In genomic region chr16:86166414-86166813, GRCh38 we compare ENCODE assay signal across 29 cellular contexts.
"Had no signal": no experiment of that assay in that cellular context is flagged by ENCODE, and none has a peak within 500 bp of the region (broad histone marks: within the 10 kb centered on the region; RNA-seq: fewer than 3 reads in every experiment).

No MANE protein-coding gene starts in this region.

- H3K9me3 ChIP-seq: colonic mucosa had no signal

- H3K4me1 ChIP-seq: colonic mucosa, esophagus muscularis mucosa, esophagus squamous epithelium, foreskin keratinocyte, gastrocnemius medialis, gastroesophageal sphincter, heart left ventricle, heart right ventricle had no signal

- H3K4me3 ChIP-seq: colonic mucosa, coronary artery, dorsolateral prefrontal cortex, esophagus muscularis mucosa, esophagus squamous epithelium, gastrocnemius medialis, gastroesophageal sphincter, heart left ventricle, heart right ventricle had no signal

- DNase-seq: cortex of kidney; dermis blood vessel endothelial cell; dorsolateral prefrontal cortex; effector CD4-positive, alpha-beta T cell; effector CD8-positive, alpha-beta T cell; effector memory CD4-positive, alpha-beta T cell; effector memory CD8-positive, alpha-beta T cell; endodermal cell; erythroblast; esophagus squamous epithelium; foreskin fibroblast; foreskin keratinocyte; foreskin melanocyte; gastrocnemius medialis; glutamatergic neuron; head of caudate nucleus; heart left ventricle; heart right ventricle had no signal

- H3K27ac ChIP-seq: colonic mucosa, coronary artery, dorsolateral prefrontal cortex, epithelial cell of prostate, esophagus muscularis mucosa, esophagus squamous epithelium, foreskin keratinocyte, gastrocnemius medialis, gastroesophageal sphincter, heart left ventricle, heart right ventricle had no signal

- H3K27me3 ChIP-seq: colonic mucosa, esophagus muscularis mucosa, esophagus squamous epithelium, foreskin keratinocyte, gastroesophageal sphincter had no signal

- H3K36me3 ChIP-seq: colonic mucosa, esophagus muscularis mucosa, esophagus squamous epithelium, gastrocnemius medialis, gastroesophageal sphincter, heart left ventricle, heart right ventricle had no signal

- H3K4me1 Mint-ChIP-seq: endodermal cell had no signal

- H3K27ac Mint-ChIP-seq: dendritic cell treated with granulocyte-macrophage colony-stimulating factor and Interleukin-4, amounts not matched to agents 40 ng/mL and 50 ng/mL, for 4 days; effector memory CD8-positive, alpha-beta T cell; endodermal cell had no signal

- H3K4me3 Mint-ChIP-seq: dendritic cell treated with granulocyte-macrophage colony-stimulating factor and Interleukin-4, amounts not matched to agents 40 ng/mL and 50 ng/mL, for 4 days; effector memory CD8-positive, alpha-beta T cell; endodermal cell had no signal

- ATAC-seq: effector memory CD8-positive, alpha-beta T cell; esophagus mucosa; foreskin keratinocyte; gastrocnemius medialis; gastroesophageal sphincter; heart left ventricle; heart right ventricle had no signal

- FAIRE-seq: colon, endometrium, endothelial cell of umbilical vein, frontal cortex had no signal
